In genomic region chr9:4117835-4118610, GRCh38 we compare ENCODE assay signal across 8 cellular contexts.
A peak's percentile ranks its signal among the peaks of the same experiment; 100 is the strongest.
DNase-seq lines count a peak whose midpoint lies in the region; ATAC-seq and TF ChIP-seq lines count a peak whose summit lies in the region.
"Had no signal": no experiment of that assay in that cellular context is flagged by ENCODE, and none has a peak within 500 bp of the region (broad histone marks: within the 10 kb centered on the region; RNA-seq: fewer than 3 reads in every experiment).

No MANE protein-coding gene starts in this region.

- 91% methylated on average over 66 to 67 of the region's 67 CpGs for WGBS in lung, 2 donors

- H3K27me3 ChIP-seq in lung (ENCODE audit: control insufficient read depth, insufficient read depth) (no peaks in the 10 kb centered on the region), upper lobe of right lung (no peaks in the 10 kb centered on the region)

- TF ChIP-seq CTCF in lung (IDR thresholded peaks at IDR 0.05; ENCODE audit: control extremely low read depth, extremely low read depth) (peak; percentile 7), upper lobe of right lung (IDR thresholded peaks at IDR 0.05) (peak; percentile 34)

- H3K4me3 ChIP-seq in lung = no peak overlapping the region
- no peak overlapping the region for H3K4me3 ChIP-seq in upper lobe of right lung

- H3K4me1 ChIP-seq in lung (ENCODE audit: control insufficient read depth in 2 of 2, insufficient read depth in 2 of 2, low read length in 2 of 2) = peaks cover 0 to 4% of the 10 kb centered on the region in 2 donors
- peaks cover 4% of the 10 kb centered on the region for H3K4me1 ChIP-seq in upper lobe of right lung
- H3K4me1 ChIP-seq: parathyroid adenoma had no signal

- H3K27ac ChIP-seq in lung (ENCODE audit: low read depth in 1 of 2, low read length in 1 of 2) (peak overlapping the region in 1 of 2 donors; percentile 17), upper lobe of right lung (no peak overlapping the region)
- H3K27ac ChIP-seq: parathyroid adenoma had no signal

- intact Hi-C loops in upper lobe of right lung (cut with DNase I) = no loop called here

- peak; percentile 56 for ATAC-seq in GM18868 (IDR thresholded peaks at IDR 0.05; ENCODE audit: unreplicated experiment)
- ATAC-seq in lung (ENCODE audit: insufficient read depth, low FRiP score) = no peak
- peak; percentile 53 for ATAC-seq in upper lobe of right lung
- ATAC-seq in HG02938 (IDR thresholded peaks at IDR 0.05; ENCODE audit: unreplicated experiment) = no peak

- peak; percentile 93 for DNase-seq in OCI-M1 (lab: John Stamatoyannopoulos, UW)
- peak; percentile 43 for DNase-seq in activated naive CD4-positive, alpha-beta T cell treated with anti-CD3 and anti-CD28 coated beads, Interleukin-2, amount 50 U/mL, for 16 hours
- DNase-seq in lung (ENCODE audit: low spot score) = no peak
- peak; percentile 55 for DNase-seq in upper lobe of right lung
- DNase-seq in SIG-M5 (lab: John Stamatoyannopoulos, UW) = no peak

- H3K36me3 ChIP-seq in lung (ENCODE audit: control insufficient read depth in 2 of 2, insufficient read depth in 2 of 2, low read length in 2 of 2) (peaks cover 0 to 3% of the 10 kb centered on the region in 2 donors), upper lobe of right lung (no peaks in the 10 kb centered on the region)

- H3K9me3 ChIP-seq in lung (ENCODE audit: control insufficient read depth in 2 of 2, insufficient read depth in 1 of 2, low read length in 1 of 2) (no peaks in the 10 kb centered on the region), upper lobe of right lung (no peaks in the 10 kb centered on the region)

Comparison
In these comparisons a context has a peak if more than half of its experiments do, and no peak if none do; other contexts are left out.
1. ATAC-seq: peak in GM18868 (single experiment) and upper lobe of right lung (single experiment); none in lung (single experiment) and HG02938 (single experiment).
2. DNase-seq: peak in OCI-M1 (single experiment), activated naive CD4-positive, alpha-beta T cell treated with anti-CD3 and anti-CD28 coated beads, Interleukin-2, amount 50 U/mL, for 16 hours (single experiment) and upper lobe of right lung (single experiment); none in lung (single experiment) and SIG-M5 (single experiment).